1 cellular context compared by ENCODE assay signal in the genomic region with DNA sequence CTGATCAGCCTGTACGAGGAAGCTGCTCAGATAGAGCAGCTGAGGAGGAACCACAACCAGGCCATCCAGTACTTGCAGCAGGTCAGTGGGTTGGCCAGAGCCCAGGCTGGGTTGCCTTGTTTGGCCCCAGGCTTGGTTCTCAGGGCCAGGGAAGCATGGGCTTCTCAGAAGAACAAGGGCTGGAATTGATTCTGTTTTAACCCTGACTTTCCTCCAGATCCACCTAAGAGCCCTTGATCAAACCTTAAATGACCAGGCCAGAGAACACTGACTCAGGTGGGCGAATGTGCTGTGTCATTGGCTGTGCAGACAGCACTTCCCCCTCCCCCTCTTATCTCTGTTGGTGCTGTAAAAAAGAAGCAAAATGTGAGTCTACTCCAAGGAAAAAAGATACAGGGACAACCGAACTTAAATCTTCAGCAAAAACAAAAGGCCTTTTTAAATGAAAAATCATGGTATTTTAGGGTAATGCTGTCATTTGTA.
A peak's percentile ranks its signal among the peaks of the same experiment; 100 is the strongest.
TF ChIP-seq lines count a peak whose summit lies in the region.

No MANE protein-coding gene starts in this region.

TF ChIP-seq in A549, 52 proteins besides CTCF, POLR2A, EP300 and RAD21:
- no peak for TF ChIP-seq RFX5 (IDR thresholded peaks at IDR 0.05)
- no peak for TF ChIP-seq EHMT2 (IDR thresholded peaks at IDR 0.05; ENCODE audit: low read depth)
- TF ChIP-seq ZNF302 (CRISPR knock-in tag; IDR thresholded peaks at IDR 0.05): no peak
- TF ChIP-seq, protein P1, sequence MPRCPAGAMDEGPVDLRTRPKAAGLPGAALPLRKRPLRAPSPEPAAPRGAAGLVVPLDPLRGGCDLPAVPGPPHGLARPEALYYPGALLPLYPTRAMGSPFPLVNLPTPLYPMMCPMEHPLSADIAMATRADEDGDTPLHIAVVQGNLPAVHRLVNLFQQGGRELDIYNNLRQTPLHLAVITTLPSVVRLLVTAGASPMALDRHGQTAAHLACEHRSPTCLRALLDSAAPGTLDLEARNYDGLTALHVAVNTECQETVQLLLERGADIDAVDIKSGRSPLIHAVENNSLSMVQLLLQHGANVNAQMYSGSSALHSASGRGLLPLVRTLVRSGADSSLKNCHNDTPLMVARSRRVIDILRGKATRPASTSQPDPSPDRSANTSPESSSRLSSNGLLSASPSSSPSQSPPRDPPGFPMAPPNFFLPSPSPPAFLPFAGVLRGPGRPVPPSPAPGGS (IDR thresholded peaks at IDR 0.05): no peak
- TF ChIP-seq, protein P2, sequence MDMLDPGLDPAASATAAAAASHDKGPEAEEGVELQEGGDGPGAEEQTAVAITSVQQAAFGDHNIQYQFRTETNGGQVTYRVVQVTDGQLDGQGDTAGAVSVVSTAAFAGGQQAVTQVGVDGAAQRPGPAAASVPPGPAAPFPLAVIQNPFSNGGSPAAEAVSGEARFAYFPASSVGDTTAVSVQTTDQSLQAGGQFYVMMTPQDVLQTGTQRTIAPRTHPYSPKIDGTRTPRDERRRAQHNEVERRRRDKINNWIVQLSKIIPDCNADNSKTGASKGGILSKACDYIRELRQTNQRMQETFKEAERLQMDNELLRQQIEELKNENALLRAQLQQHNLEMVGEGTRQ (IDR thresholded peaks at IDR 0.05): no peak
- no peak for TF ChIP-seq ZC3H11A (IDR thresholded peaks at IDR 0.05)
- TF ChIP-seq MAFK (IDR thresholded peaks at IDR 0.05; ENCODE audit: partially characterized antibody): peak; percentile 28
- no peak for TF ChIP-seq HOXA7 (CRISPR knock-in tag; IDR thresholded peaks at IDR 0.05)
